ENCODE assay signal across 9 cellular contexts in the genomic region with DNA sequence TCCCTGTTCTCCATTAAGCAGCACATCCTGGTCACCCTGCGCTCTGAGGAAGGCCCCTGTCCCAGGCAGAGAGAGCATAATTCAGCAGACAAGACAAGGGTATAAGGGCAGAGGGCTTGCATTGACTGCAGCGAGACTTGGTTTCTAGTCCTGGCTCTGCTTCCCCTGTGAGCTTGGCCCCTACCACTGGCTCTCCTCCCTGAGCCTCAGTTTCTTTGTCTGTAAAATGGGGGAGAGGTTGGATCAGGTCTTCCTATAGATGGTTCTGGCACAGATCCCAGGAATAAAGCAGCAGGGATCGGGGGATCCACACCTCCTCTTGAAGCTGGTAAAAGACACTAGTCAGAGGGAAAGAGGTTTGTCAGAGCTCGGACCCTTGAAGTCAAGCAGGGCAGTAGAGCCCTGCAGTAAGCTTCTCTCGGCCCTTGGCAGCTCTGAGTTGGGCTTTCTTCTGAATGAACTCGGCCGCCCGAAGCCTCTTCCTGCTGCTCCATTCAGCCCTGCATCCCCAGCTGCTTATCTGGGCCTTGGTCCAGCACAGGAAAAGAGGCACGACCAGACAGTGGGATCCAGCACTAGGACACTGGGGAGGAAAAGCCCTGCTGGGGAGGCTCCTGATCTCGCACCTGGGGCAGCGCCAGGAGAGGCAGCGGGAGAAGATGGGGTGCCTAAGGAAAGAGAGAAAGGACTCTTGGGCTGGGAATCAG. TPM values are rescaled to one million over a fixed set of nuclear protein-coding genes. Genes with fewer than 3 reads are reported as not detected.
DNase-seq lines count a peak whose midpoint lies in the region; ATAC-seq and TF ChIP-seq lines count a peak whose summit lies in the region.
"Had no signal": no experiment of that assay in that cellular context is flagged by ENCODE, and none has a peak within 500 bp of the region (broad histone marks: within the 10 kb centered on the region; RNA-seq: fewer than 3 reads in every experiment).

No MANE protein-coding gene starts in this region.

- H3K9me3 Mint-ChIP-seq in osteocyte (ENCODE audit: unreplicated experiment), result no peaks in the 10 kb centered on the region
- H3K9me3 Mint-ChIP-seq in activated naive CD8-positive, alpha-beta T cell treated with anti-CD3 and anti-CD28 coated beads for 36 hours, result no peaks in the 10 kb centered on the region

- peak overlapping the region; percentile 83 for H3K27ac Mint-ChIP-seq in osteocyte (ENCODE audit: unreplicated experiment)
- no peak overlapping the region for H3K27ac Mint-ChIP-seq in activated naive CD8-positive, alpha-beta T cell treated with anti-CD3 and anti-CD28 coated beads for 36 hours

- no peaks in the 10 kb centered on the region for H3K9me3 ChIP-seq in BLaER1
- H3K9me3 ChIP-seq in NT2/D1 (ENCODE audit: insufficient read depth, low read length), result no peaks in the 10 kb centered on the region

- H3K4me1 ChIP-seq in BLaER1 (peaks cover 40% of the 10 kb centered on the region), NT2/D1 (ENCODE audit: insufficient read depth, insufficient read length) (peaks cover 25% of the 10 kb centered on the region)

- TF ChIP-seq CTCF in fibroblast of the aortic adventitia (IDR thresholded peaks at IDR 0.05; ENCODE audit: insufficient read depth, low read length), result no peak
- TF ChIP-seq CTCF in osteocyte (IDR thresholded peaks at IDR 0.05), result no peak

- no peak for ATAC-seq in HG03439 (IDR thresholded peaks at IDR 0.05; ENCODE audit: unreplicated experiment)
- no peak for ATAC-seq in GM21528 (IDR thresholded peaks at IDR 0.05; ENCODE audit: low FRiP score, unreplicated experiment)

- H3K4me2 ChIP-seq in BLaER1, result peak overlapping the region; percentile 56

- no peak for DNase-seq in NT2/D1 (ENCODE audit: low read depth, low spot score)
- DNase-seq in fibroblast of the aortic adventitia (ENCODE audit: low read depth), result peak; percentile 75
- DNase-seq in osteocyte (ENCODE audit: extremely low spot score, unreplicated experiment), result no peak
- no peak for DNase-seq in activated naive CD8-positive, alpha-beta T cell treated with anti-CD3 and anti-CD28 coated beads for 36 hours
- DNase-seq in T-helper 9 cell, result no peak
- DNase-seq: effector memory CD4-positive, alpha-beta T cell had no signal

- no peaks in the 10 kb centered on the region for H3K27me3 Mint-ChIP-seq in osteocyte (ENCODE audit: unreplicated experiment)
- H3K27me3 Mint-ChIP-seq in activated naive CD8-positive, alpha-beta T cell treated with anti-CD3 and anti-CD28 coated beads for 36 hours, result peaks cover 36% of the 10 kb centered on the region

- H3K27me3 ChIP-seq in BLaER1 (peaks cover 73% of the 10 kb centered on the region), NT2/D1 (ENCODE audit: insufficient read depth, insufficient read length) (no peaks in the 10 kb centered on the region)

- peaks cover 2% of the 10 kb centered on the region for H3K36me3 Mint-ChIP-seq in osteocyte (ENCODE audit: unreplicated experiment)
- no peaks in the 10 kb centered on the region for H3K36me3 Mint-ChIP-seq in activated naive CD8-positive, alpha-beta T cell treated with anti-CD3 and anti-CD28 coated beads for 36 hours

- H3K4me3 Mint-ChIP-seq in osteocyte (ENCODE audit: unreplicated experiment), result peak overlapping the region; percentile 84
- H3K4me3 Mint-ChIP-seq in activated naive CD8-positive, alpha-beta T cell treated with anti-CD3 and anti-CD28 coated beads for 36 hours, result no peak overlapping the region

- H3K9ac ChIP-seq in BLaER1 (no peak overlapping the region), NT2/D1 (ENCODE audit: insufficient read length, low read depth) (peak overlapping the region; percentile 91)

- H3K4me3 ChIP-seq in BLaER1 (no peak overlapping the region), NT2/D1 (ENCODE audit: insufficient read length, low read depth) (no peak overlapping the region), fibroblast of the aortic adventitia (ENCODE audit: low read depth, low read length) (peak overlapping the region; percentile 91)

- peaks cover 55% of the 10 kb centered on the region for H3K4me1 Mint-ChIP-seq in osteocyte (ENCODE audit: unreplicated experiment)
- H3K4me1 Mint-ChIP-seq in activated naive CD8-positive, alpha-beta T cell treated with anti-CD3 and anti-CD28 coated beads for 36 hours, result no peaks in the 10 kb centered on the region

- no peak overlapping the region for H3K27ac ChIP-seq in BLaER1

- 0 out of 2 replicates have a peak, but pooled peaks cover 4% of the 10 kb centered on the region for H4K20me1 ChIP-seq in BLaER1

- H3K36me3 ChIP-seq in BLaER1 (no peaks in the 10 kb centered on the region), NT2/D1 (ENCODE audit: insufficient read depth, insufficient read length, low read length) (peaks cover 38% of the 10 kb centered on the region)

RNA-seq across cellular contexts. Expression of a gene that starts 2.1 kb away (rescaled TPM):
- total RNA-seq in fibroblast of the aortic adventitia (ENCODE audit: low replicate concordance), result 31.6 and 37.5 TPM in 2 replicates
- total RNA-seq in osteocyte, result 77.0 and 78.6 TPM in 2 replicates
- under 1 TPM in 1 of 2 experiments, not detected in 1; 0.12 TPM for total RNA-seq in activated naive CD8-positive, alpha-beta T cell treated with anti-CD3 and anti-CD28 coated beads for 36 hours

Comparison
In these comparisons a context has a peak if more than half of its experiments do, and no peak if none do; other contexts are left out.
1. RNA of a gene that starts 2.1 kb away (total RNA-seq): 77.0 to 78.6 TPM in osteocyte and 31.6 to 37.5 TPM in fibroblast of the aortic adventitia; 0.12 TPM in activated naive CD8-positive, alpha-beta T cell treated with anti-CD3 and anti-CD28 coated beads for 36 hours; every median in the first group is over 10 times any median in the second.